Comparison of ENCODE assay signal across 10 cellular contexts in genomic region chr1:201456499-201457309, GRCh38. TPM values are rescaled to one million over a fixed set of nuclear protein-coding genes. Genes with fewer than 3 reads are reported as not detected.
DNase-seq lines count a peak whose midpoint lies in the region; ATAC-seq, FAIRE-seq and TF ChIP-seq lines count a peak whose summit lies in the region.
"Had no signal": no experiment of that assay in that cellular context is flagged by ENCODE, and none has a peak within 500 bp of the region (broad histone marks: within the 10 kb centered on the region; RNA-seq: fewer than 3 reads in every experiment).

No MANE protein-coding gene starts in this region.

- H3K27ac ChIP-seq in heart left ventricle: peak overlapping the region; percentile 4 to 85 (median 70)

- WGBS in heart left ventricle, 4 donors: 67 to 75% (median 71%) methylated on average over 11 of the region's 11 CpGs

- ATAC-seq in heart left ventricle (peak; percentile 53 to 76 (median 66)), HG03354 (IDR thresholded peaks at IDR 0.05; ENCODE audit: poor library complexity, severe bottlenecking, unreplicated experiment) (no peak), HG02852 (IDR thresholded peaks at IDR 0.05; ENCODE audit: unreplicated experiment) (no peak)
- peak; percentile 34 for ATAC-seq in stimulated activated memory B cell treated with anti-CD40 and anti-IgM and Interleukin-4, amounts not matched to agents 10 μg/mL and 1 μg/mL and 100 μg/mL, for 72 hours

- H3K27ac Mint-ChIP-seq in stimulated activated memory B cell treated with anti-CD40 and anti-IgM and Interleukin-4, amounts not matched to agents 10 μg/mL and 1 μg/mL and 100 μg/mL, for 72 hours: no peak overlapping the region
- H3K27ac Mint-ChIP-seq: IgD-negative memory B cell had no signal

- intact Hi-C loops in heart left ventricle (cut with DNase I): no loop called here

- H3K4me1 Mint-ChIP-seq in stimulated activated memory B cell treated with anti-CD40 and anti-IgM and Interleukin-4, amounts not matched to agents 10 μg/mL and 1 μg/mL and 100 μg/mL, for 72 hours: peaks cover 7% of the 10 kb centered on the region
- H3K4me1 Mint-ChIP-seq: IgD-negative memory B cell had no signal

- no peaks in the 10 kb centered on the region for H3K36me3 Mint-ChIP-seq in stimulated activated memory B cell treated with anti-CD40 and anti-IgM and Interleukin-4, amounts not matched to agents 10 μg/mL and 1 μg/mL and 100 μg/mL, for 72 hours

- no peak for FAIRE-seq in H54 (lab: Jason Lieb, UNC)
- FAIRE-seq in TTC549 (lab: Jason Lieb, UNC): peak; percentile 7

- no peak for TF ChIP-seq CTCF in heart left ventricle (IDR thresholded peaks at IDR 0.05)

- H3K4me3 Mint-ChIP-seq in stimulated activated memory B cell treated with anti-CD40 and anti-IgM and Interleukin-4, amounts not matched to agents 10 μg/mL and 1 μg/mL and 100 μg/mL, for 72 hours: no peak overlapping the region
- H3K4me3 Mint-ChIP-seq: IgD-negative memory B cell had no signal

- peaks cover 4% of the 10 kb centered on the region for H3K9me3 Mint-ChIP-seq in stimulated activated memory B cell treated with anti-CD40 and anti-IgM and Interleukin-4, amounts not matched to agents 10 μg/mL and 1 μg/mL and 100 μg/mL, for 72 hours
- H3K9me3 Mint-ChIP-seq: IgD-negative memory B cell had no signal

- H3K9me3 ChIP-seq in heart left ventricle: peaks cover 0 to 7% (median 0%) of the 10 kb centered on the region in 12 donors

- H3K4me3 ChIP-seq in heart left ventricle: no peak overlapping the region

- TF ChIP-seq POLR2A in H54 (IDR thresholded peaks at IDR 0.05; ENCODE audit: low read depth, low read length) (peak; percentile 39), heart left ventricle (IDR thresholded peaks at IDR 0.05) (no peak)

- H3K27me3 Mint-ChIP-seq in stimulated activated memory B cell treated with anti-CD40 and anti-IgM and Interleukin-4, amounts not matched to agents 10 μg/mL and 1 μg/mL and 100 μg/mL, for 72 hours: peaks cover 25% of the 10 kb centered on the region

- H3K36me3 ChIP-seq in heart left ventricle: no peaks in the 10 kb centered on the region

- H3K4me1 ChIP-seq in heart left ventricle: peaks cover 0 to 42% (median 20%) of the 10 kb centered on the region in 12 donors

- no peaks in the 10 kb centered on the region for H3K27me3 ChIP-seq in heart left ventricle

- DNase-seq in H54 (ENCODE audit: insufficient read length, low spot score): no peak
- peak in 4 of 5 donors; percentile 34 to 85 (median 61) for DNase-seq in heart left ventricle
- DNase-seq in DMS 273 (lab: John Stamatoyannopoulos, UW; ENCODE audit: unreplicated experiment): no peak
- no peak for DNase-seq in NCI-H345 (lab: John Stamatoyannopoulos, UW)

RNA-seq across cellular contexts. Expression of gene PHLDA3, which starts 12.3 kb away (rescaled TPM):
- 10 to 100 TPM; 18.4 to 48.1 (median 33.4) TPM for total RNA-seq in heart left ventricle
- 10 to 100 TPM; 15.2 to 22.9 TPM for polyA plus RNA-seq in heart left ventricle

RNA-seq across cellular contexts. Expression of gene TNNI1, which starts 35.2 kb away (rescaled TPM):
- total RNA-seq in heart left ventricle: 10 to 100 TPM in 3 of 9 donors, 1 to 10 TPM in 6; 1.6 to 64.5 (median 8.1) TPM
- 10 to 100 TPM; 25.0 to 27.9 TPM for polyA plus RNA-seq in heart left ventricle
- total RNA-seq: lung microvascular endothelial cell had no signal
- polyA plus RNA-seq: IgD-negative memory B cell had no signal

RNA-seq across cellular contexts. Expression of gene CSRP1, which starts 50.2 kb away (rescaled TPM):
- 100 to 1,000 TPM in 2 of 9 donors, 10 to 100 TPM in 7; 35.8 to 325 (median 78.6) TPM for total RNA-seq in heart left ventricle
- polyA plus RNA-seq in heart left ventricle: 10 to 100 TPM; 46.6 to 81.7 TPM

RNA-seq across cellular contexts. Expression of gene LAD1, which starts 57.6 kb away (rescaled TPM):
- 10 to 100 TPM in 2 of 9 donors, 1 to 10 TPM in 7; 2.0 to 99.2 (median 6.4) TPM for total RNA-seq in heart left ventricle
- 10 to 100 TPM in 1 of 2 donors, 1 to 10 TPM in 1; 6.9 to 49.3 TPM for polyA plus RNA-seq in heart left ventricle
- total RNA-seq: lung microvascular endothelial cell had no signal
- polyA plus RNA-seq: IgD-negative memory B cell had no signal

Comparison
In these comparisons a context has a peak if more than half of its experiments do, and no peak if none do; other contexts are left out.
1. DNase-seq: peak in heart left ventricle (4 of 5); none in H54 (single experiment), DMS 273 (single experiment) and NCI-H345 (single experiment).
2. ATAC-seq: peak in heart left ventricle (4 of 4) and stimulated activated memory B cell treated with anti-CD40 and anti-IgM and Interleukin-4, amounts not matched to agents 10 μg/mL and 1 μg/mL and 100 μg/mL, for 72 hours (single experiment); none in HG03354 (single experiment) and HG02852 (single experiment).